Comparison of ENCODE assay signal across 13 cellular contexts in the genomic region with DNA sequence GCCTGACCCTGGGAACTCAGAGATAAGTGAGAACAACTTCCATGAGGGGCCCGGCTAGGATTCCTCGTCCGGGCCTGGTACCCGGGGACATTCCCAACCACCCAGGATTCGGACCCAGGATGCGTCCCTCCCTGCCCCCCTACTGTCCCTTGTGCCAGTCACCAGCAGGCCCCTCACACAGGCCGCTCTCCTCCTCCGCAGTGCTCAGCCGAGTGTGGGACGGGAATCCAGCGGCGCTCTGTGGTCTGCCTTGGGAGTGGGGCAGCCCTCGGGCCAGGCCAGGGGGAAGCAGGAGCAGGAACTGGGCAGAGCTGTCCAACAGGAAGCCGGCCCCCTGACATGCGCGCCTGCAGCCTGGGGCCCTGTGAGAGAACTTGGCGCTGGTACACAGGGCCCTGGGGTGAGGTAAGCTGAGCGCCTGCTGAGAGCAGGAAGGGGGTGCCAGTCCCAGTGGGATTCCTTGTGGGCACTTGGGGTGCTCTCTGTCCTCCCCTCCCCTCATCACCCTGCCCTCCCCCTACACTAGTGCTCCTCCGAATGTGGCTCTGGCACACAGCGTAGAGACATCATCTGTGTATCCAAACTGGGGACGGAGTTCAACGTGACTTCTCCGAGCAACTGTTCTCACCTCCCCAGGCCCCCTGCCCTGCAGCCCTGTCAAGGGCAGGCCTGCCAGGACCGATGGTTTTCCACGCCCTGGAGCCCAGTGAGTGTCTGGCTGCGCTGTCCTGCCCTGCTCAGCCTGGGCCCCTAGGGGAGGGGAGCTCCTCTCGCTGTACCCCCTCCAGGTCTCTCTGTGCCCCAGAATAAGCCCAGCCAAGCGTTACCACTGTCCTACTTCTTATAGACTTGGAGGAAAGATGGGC. TPM values are rescaled to one million over a fixed set of nuclear protein-coding genes. Genes with fewer than 3 reads are reported as not detected.
A peak's percentile ranks its signal among the peaks of the same experiment; 100 is the strongest.
DNase-seq lines count a peak whose midpoint lies in the region; ATAC-seq and TF ChIP-seq lines count a peak whose summit lies in the region.
"Had no signal": no experiment of that assay in that cellular context is flagged by ENCODE, and none has a peak within 500 bp of the region (broad histone marks: within the 10 kb centered on the region; RNA-seq: fewer than 3 reads in every experiment).

No MANE protein-coding gene starts in this region.

- TF ChIP-seq POLR2A in body of pancreas (IDR thresholded peaks at IDR 0.05) (peak in 2 of 3 donors; percentile 32 to 38), prostate gland (IDR thresholded peaks at IDR 0.05) (no peak)

- peaks cover 3% of the 10 kb centered on the region for H3K36me3 ChIP-seq in CD4-positive, CD25-positive, alpha-beta regulatory T cell (ENCODE audit: control insufficient read depth, insufficient read depth, low read length)
- no peaks in the 10 kb centered on the region for H3K36me3 ChIP-seq in body of pancreas (replicated peaks in 1 of 2; ENCODE audit: insufficient read depth in 1 of 2, low read depth in 2 of 2)
- no peaks in the 10 kb centered on the region for H3K36me3 ChIP-seq in prostate gland
- H3K36me3 ChIP-seq: brain microvascular endothelial cell had no signal

- intact Hi-C loops in body of pancreas (cut with DNase I) (loop anchor here (10.0 kb wide), 1 partner anchor 94 kb away; no protein-coding TSS in a partner anchor), left ventricle myocardium superior (cut with micrococcal nuclease) (no loop called here), prostate gland (cut with DNase I) (loop anchor here (10.0 kb wide), 1 partner anchor 194 kb away; a partner anchor contains a TSS)

- H3K27me3 ChIP-seq in CD4-positive, CD25-positive, alpha-beta regulatory T cell (ENCODE audit: control insufficient read depth, insufficient read depth, low read length), result no peaks in the 10 kb centered on the region
- H3K27me3 ChIP-seq in body of pancreas, result no peaks in the 10 kb centered on the region
- H3K27me3 ChIP-seq in prostate gland (replicated peaks; ENCODE audit: insufficient read depth), result no peaks in the 10 kb centered on the region
- H3K27me3 ChIP-seq: brain microvascular endothelial cell had no signal

- peak overlapping the region; percentile 38 for H3K27ac ChIP-seq in CD4-positive, CD25-positive, alpha-beta regulatory T cell (ENCODE audit: insufficient read depth, low read length, poor library complexity, severe bottlenecking)
- H3K27ac ChIP-seq in body of pancreas (peak overlapping the region in 3 of 4 donors; percentile 97 to 100 (median 99)), prostate gland (peak overlapping the region; percentile 100)
- H3K27ac ChIP-seq: brain microvascular endothelial cell had no signal

- DNase-seq in CD4-positive, CD25-positive, alpha-beta regulatory T cell, result no peak
- DNase-seq in body of pancreas, result peak in 3 of 4 donors; percentile 64 to 68 (median 67)
- DNase-seq in left ventricle myocardium superior, result peak; percentile 80
- DNase-seq in prostate gland (ENCODE audit: low spot score), result no peak
- no peak for DNase-seq in DMS79 treated with DMSO at 0.1 percent for 48 hours (lab: John Stamatoyannopoulos, UW)
- DNase-seq in globus pallidus (ENCODE audit: low spot score), result no peak
- DNase-seq in NCI-H526 treated with DMSO at 0.1 percent for 48 hours (lab: John Stamatoyannopoulos, UW), result no peak
- DNase-seq: brain microvascular endothelial cell, foreskin melanocyte had no signal

- H3K36me3 Mint-ChIP-seq in CD4-positive, CD25-positive, alpha-beta regulatory T cell, result peaks cover 10% of the 10 kb centered on the region

- no peaks in the 10 kb centered on the region for H3K9me3 ChIP-seq in CD4-positive, CD25-positive, alpha-beta regulatory T cell (ENCODE audit: control insufficient read depth in 2 of 2, low read length in 2 of 2)
- H3K9me3 ChIP-seq in body of pancreas, result no peaks in the 10 kb centered on the region
- H3K9me3 ChIP-seq in prostate gland, result no peaks in the 10 kb centered on the region
- H3K9me3 ChIP-seq: mucosa of descending colon had no signal

- no peaks in the 10 kb centered on the region for H3K9me3 Mint-ChIP-seq in CD4-positive, CD25-positive, alpha-beta regulatory T cell

- no peaks in the 10 kb centered on the region for H3K27me3 Mint-ChIP-seq in CD4-positive, CD25-positive, alpha-beta regulatory T cell

- WGBS in body of pancreas, 2 donors, result 51 to 60% methylated on average over 8 to 23 of the region's 28 CpGs
- WGBS in prostate gland, result 69% methylated on average over 28 of the region's 28 CpGs

- H3K4me1 ChIP-seq in CD4-positive, CD25-positive, alpha-beta regulatory T cell (ENCODE audit: control insufficient read depth, insufficient read depth, low read length, poor library complexity, severe bottlenecking), result peaks cover 44% of the 10 kb centered on the region
- H3K4me1 ChIP-seq in body of pancreas, result peaks cover 47% of the 10 kb centered on the region
- H3K4me1 ChIP-seq in prostate gland (replicated peaks), result peaks cover 21% of the 10 kb centered on the region

- peaks cover 9 to 42% (median 28%) of the 10 kb centered on the region in 4 donors for H3K4me1 Mint-ChIP-seq in CD4-positive, CD25-positive, alpha-beta regulatory T cell

- TF ChIP-seq CTCF in body of pancreas (IDR thresholded peaks at IDR 0.05), result no peak
- no peak for TF ChIP-seq CTCF in prostate gland (IDR thresholded peaks at IDR 0.05)

- no peak overlapping the region for H3K4me3 ChIP-seq in CD4-positive, CD25-positive, alpha-beta regulatory T cell (ENCODE audit: low read depth, low read length)
- H3K4me3 ChIP-seq in body of pancreas (no peak overlapping the region), prostate gland (no peak overlapping the region)
- H3K4me3 ChIP-seq: mucosa of descending colon had no signal

- ATAC-seq in CD4-positive, CD25-positive, alpha-beta regulatory T cell (ENCODE audit: low read depth in 2 of 2), result no peak
- ATAC-seq in body of pancreas (no peak), left ventricle myocardium superior (no peak), GM19463 (IDR thresholded peaks at IDR 0.05; ENCODE audit: unreplicated experiment) (no peak)

- H3K4me3 Mint-ChIP-seq in CD4-positive, CD25-positive, alpha-beta regulatory T cell, result no peak overlapping the region

- H3K27ac Mint-ChIP-seq in CD4-positive, CD25-positive, alpha-beta regulatory T cell, result peak overlapping the region in 1 of 3 donors; percentile 100

RNA-seq across cellular contexts. Expression of a gene that starts 9.8 kb away (rescaled TPM):
- 0.12 TPM for total RNA-seq in CD4-positive, CD25-positive, alpha-beta regulatory T cell
- under 1 TPM in 1 of 4 donors, not detected in 3; 0.22 TPM for polyA plus RNA-seq in CD4-positive, CD25-positive, alpha-beta regulatory T cell
- total RNA-seq in body of pancreas (1 to 10 TPM; 4.7 to 7.6 TPM), left ventricle myocardium superior (77.7 TPM), prostate gland (1 to 10 TPM; 3.7 to 9.7 TPM)

RNA-seq across cellular contexts. Expression of a gene that starts 20.4 kb away (rescaled TPM):
- total RNA-seq in CD4-positive, CD25-positive, alpha-beta regulatory T cell, result 764 TPM
- 100 to 1,000 TPM; 167 to 209 (median 178) TPM for polyA plus RNA-seq in CD4-positive, CD25-positive, alpha-beta regulatory T cell
- total RNA-seq in body of pancreas (100 to 1,000 TPM; 211 to 223 TPM), left ventricle myocardium superior (93.5 TPM), prostate gland (100 to 1,000 TPM; 161 to 168 TPM)

RNA-seq across cellular contexts. Expression of a gene that starts 43.4 kb away (rescaled TPM):
- total RNA-seq in CD4-positive, CD25-positive, alpha-beta regulatory T cell, result not detected
- polyA plus RNA-seq in CD4-positive, CD25-positive, alpha-beta regulatory T cell, result under 1 TPM in 1 of 4 donors, not detected in 3; 0.42 TPM
- total RNA-seq in body of pancreas (not detected), left ventricle myocardium superior (not detected), prostate gland (not detected)
- total RNA-seq: M059J, mucosa of descending colon, subcutaneous adipose tissue had no signal

RNA-seq across cellular contexts. Expression of a gene that starts 51.1 kb away (rescaled TPM):
- total RNA-seq in CD4-positive, CD25-positive, alpha-beta regulatory T cell, result 0.22 TPM
- polyA plus RNA-seq in CD4-positive, CD25-positive, alpha-beta regulatory T cell, result under 1 TPM in 1 of 4 donors, not detected in 3; 0.10 TPM
- total RNA-seq in body of pancreas (1 to 10 TPM; 1.3 to 2.1 TPM), left ventricle myocardium superior (14.0 TPM), prostate gland (10 to 100 TPM in 1 of 2 donors, 1 to 10 TPM in 1; 4.7 to 12.3 TPM)

Comparison
In these comparisons a context has a peak if more than half of its experiments do, and no peak if none do; other contexts are left out.
1. DNase-seq: peak in body of pancreas (3 of 4) and left ventricle myocardium superior (single experiment); none in CD4-positive, CD25-positive, alpha-beta regulatory T cell (0 of 3), prostate gland (single experiment), DMS79 treated with DMSO at 0.1 percent for 48 hours (single experiment), globus pallidus (single experiment) and NCI-H526 treated with DMSO at 0.1 percent for 48 hours (single experiment).
2. H3K27ac ChIP-seq: peak in every context shown above with its lines; median percentile 100 in prostate gland; 99 in body of pancreas; 38 in CD4-positive, CD25-positive, alpha-beta regulatory T cell.